ENCODE assay signal across 25 cellular contexts in genomic region chr3:20552605-20553275, GRCh38.
DNase-seq lines count a peak whose midpoint lies in the region; ATAC-seq, FAIRE-seq and TF ChIP-seq lines count a peak whose summit lies in the region.
"Had no signal": no experiment of that assay in that cellular context is flagged by ENCODE, and none has a peak within 500 bp of the region (broad histone marks: within the 10 kb centered on the region; RNA-seq: fewer than 3 reads in every experiment).

No MANE protein-coding gene starts in this region.

- POLR2A ChIA-PET in K562 (lab: Yijun Ruan, JAX) = no interaction called here

- H3K4me3 ChIP-seq in K562 (no peak overlapping the region), osteoblast (ENCODE audit: insufficient read depth, low read length) (no peak overlapping the region), foreskin fibroblast (ENCODE audit: low read depth in 1 of 2, low read length in 2 of 2) (no peak overlapping the region)

- H3K9me1 ChIP-seq in K562 (ENCODE audit: control insufficient read depth, insufficient read depth, low read length) = no peaks in the 10 kb centered on the region

- no peaks in the 10 kb centered on the region for H3K9me3 ChIP-seq in K562 (replicated peaks; ENCODE audit: control insufficient read depth, insufficient read depth, low read depth, low read length)
- H3K9me3 ChIP-seq in osteoblast (ENCODE audit: low read depth, low read length) = no peaks in the 10 kb centered on the region

- intact Hi-C loops in Right ventricle myocardium superior (cut with DNase I) = no loop called here
- intact Hi-C loops in left cardiac atrium (cut with DNase I) = no loop called here
- intact Hi-C loops in K562 (cut with micrococcal nuclease) = no loop called here

- TF ChIP-seq EP300 in K562 (IDR thresholded peaks at IDR 0.05; ENCODE audit: low read length) = no peak

- no peak for TF ChIP-seq POLR2A in K562 (conservative IDR thresholded peaks at IDR 0.05)

- no peak for TF ChIP-seq RAD21 in K562 (CRISPR knock-in tag; conservative IDR thresholded peaks at IDR 0.05 in 1 of 2, IDR thresholded peaks at IDR 0.05 in 1 of 2)

- H2AFZ ChIP-seq in K562 (ENCODE audit: low read depth, low read length) = no peak overlapping the region
- H2AFZ ChIP-seq in osteoblast (ENCODE audit: low read length) = no peak overlapping the region

- TF ChIP-seq CTCF in K562 (IDR thresholded peaks at IDR 0.05 in 2 of 3, conservative IDR thresholded peaks at IDR 0.05 in 1 of 3; ENCODE audit: insufficient read depth in 2 of 3, low read depth in 1 of 3, low read length in 3 of 3) (no peak), osteoblast (IDR thresholded peaks at IDR 0.05; ENCODE audit: extremely low read depth, low read depth, low read length) (no peak), foreskin fibroblast (IDR thresholded peaks at IDR 0.05; ENCODE audit: low read depth, low read length) (no peak)

- no peak for ATAC-seq in Right ventricle myocardium superior (ENCODE audit: poor library complexity)
- ATAC-seq in left cardiac atrium = no peak
- peak; percentile 20; the same call in 1 of the 3 replicates for ATAC-seq in K562
- ATAC-seq in GM19395 (IDR thresholded peaks at IDR 0.05; ENCODE audit: unreplicated experiment) = no peak
- ATAC-seq: Right ventricle myocardium inferior, SK-N-SH treated with all-trans-retinoic acid at 6 μM for 48 hours had no signal

- WGBS in K562 (ENCODE audit: insufficient coverage, low coverage, missing lambda C conversion rate) = 2% methylated on average over 13 of the region's 16 CpGs

- H3K79me2 ChIP-seq in K562 (ENCODE audit: control insufficient read depth, insufficient read depth, low read length) (no peaks in the 10 kb centered on the region), osteoblast (ENCODE audit: insufficient read depth, low read length) (no peaks in the 10 kb centered on the region)

- H3K27ac ChIP-seq in K562 (ENCODE audit: extremely low read depth, low read depth, low read length) (no peak overlapping the region), osteoblast (ENCODE audit: low read depth, low read length) (no peak overlapping the region)

- no TSS peak for BruUV-seq in K562 (replicated peaks; lab: Mats Ljungman, UMichigan)

- no peaks in the 10 kb centered on the region for H4K20me1 ChIP-seq in K562 (replicated peaks; ENCODE audit: control insufficient read depth, insufficient read depth, low read length)
- no peaks in the 10 kb centered on the region for H4K20me1 ChIP-seq in osteoblast (ENCODE audit: insufficient read depth, low read length)

- in situ Hi-C loops in K562 (cut with MboI) = no loop called here

- no peaks in the 10 kb centered on the region for H3K27me3 ChIP-seq in K562 (ENCODE audit: control insufficient read depth in 2 of 2, insufficient read depth in 2 of 2, low read length in 2 of 2)
- H3K27me3 ChIP-seq in osteoblast (ENCODE audit: insufficient read depth, low read length) = no peaks in the 10 kb centered on the region

- H3K4me1 ChIP-seq in K562 (replicated peaks in 1 of 2; ENCODE audit: control insufficient read depth in 2 of 2, insufficient read depth in 2 of 2, low read length in 2 of 2) (peaks cover 0 to 9% of the 10 kb centered on the region in 2 experiments; a peak in 1 of 5 replicates), osteoblast (ENCODE audit: insufficient read depth, low read length) (no peaks in the 10 kb centered on the region)

- DNase-seq in Right ventricle myocardium superior (peak; percentile 29), left cardiac atrium (no peak), K562 (ENCODE audit: extremely low read depth in 1 of 4, low spot score in 3 of 4) (no peak), osteoblast (ENCODE audit: insufficient read length, low spot score, missing footprints) (peak; percentile 30), foreskin fibroblast (no peak), COLO829 (ENCODE audit: low spot score) (no peak), SIG-M5 treated with dmso at 0.1 percent for 504 hours (lab: John Stamatoyannopoulos, UW; ENCODE audit: unreplicated experiment) (no peak)
- DNase-seq: AML-193; C1 segment of cervical spinal cord; CD8-positive, alpha-beta memory T cell; EL; GF-D8; KBM-7; NCI-H1092 treated with DMSO at 0.1 percent for 48 hours; NCI-H146; NCI-H2029; NCI-H2171 treated with DMSO at 0.1 percent for 48 hours; NCI-H524 treated with DMSO at 0.1 percent for 48 hours; NCI-H82; OCI-M1 had no signal

- CTCF ChIA-PET in K562 (lab: Yijun Ruan, JAX; ENCODE audit: low intra/inter-chr PET ratio) = no interaction called here

- no peak for FAIRE-seq in K562 (lab: Jason Lieb, UNC)
- FAIRE-seq: D721Med, RCC 7860 had no signal

- no peaks in the 10 kb centered on the region for H3K36me3 ChIP-seq in K562 (ENCODE audit: control insufficient read depth, insufficient read depth, low read length)
- no peaks in the 10 kb centered on the region for H3K36me3 ChIP-seq in osteoblast (ENCODE audit: insufficient read depth, low read length)

- no peak overlapping the region for H3K9ac ChIP-seq in K562 (ENCODE audit: insufficient read depth in 1 of 2, low read depth in 2 of 2, low read length in 2 of 2)

- H3K4me2 ChIP-seq in K562 (ENCODE audit: insufficient read depth, low read length) (no peak overlapping the region), osteoblast (ENCODE audit: insufficient read depth, low read length) (no peak overlapping the region)

TF ChIP-seq in K562, 482 proteins besides CTCF, POLR2A, EP300 and RAD21 (continues in another document):
- no peak for TF ChIP-seq ATF7 (IDR thresholded peaks at IDR 0.05)
- no peak for TF ChIP-seq MITF (IDR thresholded peaks at IDR 0.05)
- TF ChIP-seq HMBOX1 (IDR thresholded peaks at IDR 0.05) = no peak
- TF ChIP-seq ARNT (IDR thresholded peaks at IDR 0.05) = no peak
- TF ChIP-seq MTA2 (IDR thresholded peaks at IDR 0.05; ENCODE audit: low read depth) = no peak
- no peak for TF ChIP-seq ZBTB8A (IDR thresholded peaks at IDR 0.05; ENCODE audit: partially characterized antibody)
- no peak for TF ChIP-seq BACH1 (tag; IDR thresholded peaks at IDR 0.05)
- no peak for TF ChIP-seq ZNF764 (CRISPR knock-in tag; IDR thresholded peaks at IDR 0.05; ENCODE audit: low read depth)
- TF ChIP-seq HDAC3 (IDR thresholded peaks at IDR 0.05; ENCODE audit: borderline replicate concordance, partially characterized antibody) = no peak
- no peak for TF ChIP-seq HLTF (IDR thresholded peaks at IDR 0.05)
- no peak for TF ChIP-seq FOXJ3 (CRISPR knock-in tag; IDR thresholded peaks at IDR 0.05)
- no peak for TF ChIP-seq RNF219 (CRISPR knock-in tag; IDR thresholded peaks at IDR 0.05)
- TF ChIP-seq ZNF347 (CRISPR knock-in tag; IDR thresholded peaks at IDR 0.05; ENCODE audit: low read depth) = no peak

Comparison
In these comparisons a context has a peak if more than half of its experiments do, and no peak if none do; other contexts are left out.
1. DNase-seq: peak in Right ventricle myocardium superior (single experiment) and osteoblast (single experiment); none in left cardiac atrium (single experiment), K562 (0 of 4), foreskin fibroblast (0 of 2), COLO829 (single experiment) and SIG-M5 treated with dmso at 0.1 percent for 504 hours (single experiment).